Comparison of ENCODE assay signal across 8 cellular contexts in genomic region chr18:23453657-23454011, GRCh38. TPM values are rescaled to one million over a fixed set of nuclear protein-coding genes. Genes with fewer than 3 reads are reported as not detected.
DNase-seq lines count a peak whose midpoint lies in the region; ATAC-seq, FAIRE-seq and TF ChIP-seq lines count a peak whose summit lies in the region.

No MANE protein-coding gene starts in this region.

- ATAC-seq in activated CD4-positive, alpha-beta T cell treated with anti-CD3 and anti-CD28 coated beads for 36 hours = peak; percentile 36
- ATAC-seq in GM21619 (IDR thresholded peaks at IDR 0.05; ENCODE audit: unreplicated experiment) = no peak

- intact Hi-C loops in activated CD4-positive, alpha-beta T cell treated with anti-CD3 and anti-CD28 coated beads for 36 hours (cut with DNase I, micrococcal nuclease) = loop anchor here (1.0 to 10.0 kb wide), 10 partner anchors 15 to 1839 kb away; partner anchors contain the start of genes NPC1 (in 2 of the 2), RBBP8 (in 2 of the 2), RMC1 (in 2 of the 2) and IMPACT (in 1 of the 2)

- H3K36me3 Mint-ChIP-seq in activated CD4-positive, alpha-beta T cell treated with anti-CD3 and anti-CD28 coated beads for 36 hours (ENCODE audit: low read depth) = peaks cover 11% of the 10 kb centered on the region
- peaks cover 0 to 6% (median 0%) of the 10 kb centered on the region in 3 donors for H3K36me3 Mint-ChIP-seq in immature natural killer cell

- H3K9me3 ChIP-seq in small intestine (ENCODE audit: control insufficient read depth, low read depth) = no peaks in the 10 kb centered on the region

- no peak for FAIRE-seq in small intestine (lab: Jason Lieb, UNC)

- WGBS in small intestine, 3 donors = 0% methylated on average over 9 to 10 of the region's 10 CpGs

- H3K27me3 Mint-ChIP-seq in activated CD4-positive, alpha-beta T cell treated with anti-CD3 and anti-CD28 coated beads for 36 hours = no peaks in the 10 kb centered on the region
- H3K27me3 Mint-ChIP-seq in immature natural killer cell (ENCODE audit: low read depth in 3 of 3) = peaks cover 3 to 15% (median 3%) of the 10 kb centered on the region in 3 donors

- no peaks in the 10 kb centered on the region for H3K9me3 Mint-ChIP-seq in activated CD4-positive, alpha-beta T cell treated with anti-CD3 and anti-CD28 coated beads for 36 hours (ENCODE audit: low read depth)
- no peaks in the 10 kb centered on the region for H3K9me3 Mint-ChIP-seq in immature natural killer cell

- H3K36me3 ChIP-seq in small intestine (ENCODE audit: control insufficient read depth in 2 of 2, insufficient read depth in 2 of 2, low read length in 2 of 2) = peaks cover 0 to 2% of the 10 kb centered on the region in 2 donors

- H3K27ac Mint-ChIP-seq in activated CD4-positive, alpha-beta T cell treated with anti-CD3 and anti-CD28 coated beads for 36 hours = peak overlapping the region; percentile 81
- peak overlapping the region; percentile 91 to 98 (median 95) for H3K27ac Mint-ChIP-seq in immature natural killer cell

- in situ Hi-C loops in astrocyte of the spinal cord (cut with HindIII; ENCODE audit: low sequenced_read_pairs) = no loop called here

- POLR2A ChIA-PET in activated CD4-positive, alpha-beta T cell treated with anti-CD3 and anti-CD28 coated beads for 36 hours (lab: Charles Lee) = interaction anchor here (0.6 kb wide), 1 partner anchor 519 kb away, joined by 3 read pairs; no protein-coding TSS in a partner anchor

- peak overlapping the region; percentile 94 for H3K4me3 ChIP-seq in Jurkat, Clone E6-1 (ENCODE audit: low read length)
- H3K4me3 ChIP-seq in astrocyte of the spinal cord (ENCODE audit: low read depth, low read length) (peak overlapping the region; percentile 83), small intestine (ENCODE audit: low read depth in 1 of 2, low read length in 2 of 2) (peak overlapping the region; percentile 81 to 88)

- peaks cover 3 to 12% of the 10 kb centered on the region in 2 donors for H3K4me1 ChIP-seq in small intestine (ENCODE audit: control insufficient read depth in 2 of 2, insufficient read depth in 1 of 2, low read depth in 1 of 2, low read length in 1 of 2)

- TF ChIP-seq CTCF in astrocyte of the spinal cord (IDR thresholded peaks at IDR 0.05; ENCODE audit: low read depth, low read length) = no peak

- peak overlapping the region; percentile 90 to 100 for H3K27ac ChIP-seq in small intestine (ENCODE audit: low read depth in 1 of 2, low read length in 1 of 2)

- H3K4me3 Mint-ChIP-seq in activated CD4-positive, alpha-beta T cell treated with anti-CD3 and anti-CD28 coated beads for 36 hours = peak overlapping the region; percentile 99
- H3K4me3 Mint-ChIP-seq in immature natural killer cell = peak overlapping the region; percentile 85 to 100 (median 99)

- CTCF ChIA-PET in activated CD4-positive, alpha-beta T cell treated with anti-CD3 and anti-CD28 coated beads for 36 hours (lab: Charles Lee) = interaction anchor here (1.4 to 2.6 kb wide), 4 partner anchors 9 to 63 kb away, joined by 5 to 10 read pairs (median 6); no protein-coding TSS in a partner anchor

- H3K27me3 ChIP-seq in small intestine (ENCODE audit: control insufficient read depth in 2 of 2, insufficient read depth in 2 of 2, low read length in 2 of 2) = no peaks in the 10 kb centered on the region

- peaks cover 48% of the 10 kb centered on the region for H3K4me1 Mint-ChIP-seq in activated CD4-positive, alpha-beta T cell treated with anti-CD3 and anti-CD28 coated beads for 36 hours
- H3K4me1 Mint-ChIP-seq in immature natural killer cell = peaks cover 60 to 64% of the 10 kb centered on the region in 2 donors

- no peak for DNase-seq in activated CD4-positive, alpha-beta T cell treated with anti-CD3 and anti-CD28 coated beads for 36 hours
- no peak for DNase-seq in activated CD4-positive, alpha-beta T cell treated with anti-CD3 and anti-CD28 coated beads for 1 hour
- no peak for DNase-seq in Jurkat, Clone E6-1 (ENCODE audit: low read depth, low spot score)
- DNase-seq in astrocyte of the spinal cord (ENCODE audit: low read depth, low spot score) (peak; percentile 48), immature natural killer cell (no peak), small intestine (peak; percentile 45)
- no peak for DNase-seq in activated CD4-positive, CD25-positive, alpha-beta regulatory T cell treated with anti-CD3 and anti-CD28 coated beads, Interleukin-2, amount 50 U/mL, for 72 hours

RNA-seq across cellular contexts. Expression of gene RIOK3, which starts 0.5 kb away (rescaled TPM):
- total RNA-seq in activated CD4-positive, alpha-beta T cell treated with anti-CD3 and anti-CD28 coated beads for 36 hours = 10 to 100 TPM; 71.1 to 71.2 TPM
- 20.6 TPM for polyA plus RNA-seq in Jurkat, Clone E6-1 (2012; ENCODE audit: insufficient read depth, insufficient read length)
- polyA plus RNA-seq in immature natural killer cell = 10 to 100 TPM; 48.6 to 79.3 (median 72.8) TPM
- polyA plus RNA-seq in small intestine = 100 to 1,000 TPM in 2 of 3 donors, 10 to 100 TPM in 1; 41.0 to 215 (median 193) TPM

RNA-seq across cellular contexts. Expression of gene RMC1, which starts 49.7 kb away (rescaled TPM):
- 10 to 100 TPM; 28.7 to 29.8 TPM for total RNA-seq in activated CD4-positive, alpha-beta T cell treated with anti-CD3 and anti-CD28 coated beads for 36 hours
- polyA plus RNA-seq in Jurkat, Clone E6-1 (2012; ENCODE audit: insufficient read depth, insufficient read length) = 48.9 TPM
- 10 to 100 TPM; 33.4 to 67.1 (median 39.0) TPM for polyA plus RNA-seq in immature natural killer cell
- 10 to 100 TPM; 24.6 to 96.4 (median 63.5) TPM for polyA plus RNA-seq in small intestine

Comparison
In these comparisons a context has a peak if more than half of its experiments do, and no peak if none do; other contexts are left out.
1. DNase-seq: peak in astrocyte of the spinal cord (single experiment) and small intestine (single experiment); none in activated CD4-positive, alpha-beta T cell treated with anti-CD3 and anti-CD28 coated beads for 36 hours (single experiment), activated CD4-positive, alpha-beta T cell treated with anti-CD3 and anti-CD28 coated beads for 1 hour (single experiment), Jurkat, Clone E6-1 (single experiment), immature natural killer cell (0 of 3) and activated CD4-positive, CD25-positive, alpha-beta regulatory T cell treated with anti-CD3 and anti-CD28 coated beads, Interleukin-2, amount 50 U/mL, for 72 hours (single experiment).
2. Peak in every context shown above with its lines, with median percentiles within 50 percentile points of each other: H3K4me3 ChIP-seq.